ENCODE assay signal across 1 cellular context in genomic region chr7:157096286-157097055, GRCh38.
TF ChIP-seq lines count a peak whose summit lies in the region.

No MANE protein-coding gene starts in this region.

TF ChIP-seq in GM23338, 12 proteins besides CTCF, POLR2A, EP300 and RAD21 (continued from another document):
- TF ChIP-seq ZNF462 (CRISPR knock-in tag; IDR thresholded peaks at IDR 0.05) (no peak), REST (IDR thresholded peaks at IDR 0.05; ENCODE audit: unreplicated experiment) (no peak), CREB1 (CRISPR knock-in tag; IDR thresholded peaks at IDR 0.05; ENCODE audit: low read depth) (no peak), ZNF331 (CRISPR knock-in tag; IDR thresholded peaks at IDR 0.05; ENCODE audit: low read depth) (no peak), NANOG (IDR thresholded peaks at IDR 0.05; ENCODE audit: borderline replicate concordance) (no peak)
